In genomic region chr2:182144780-182145170, GRCh38 we compare ENCODE assay signal across 1 cellular context.
TF ChIP-seq lines count a peak whose summit lies in the region.

No MANE protein-coding gene starts in this region.

TF ChIP-seq in SK-N-SH treated with all-trans-retinoic acid at 6 μM for 48 hours, 23 proteins besides CTCF, POLR2A, EP300 and RAD21:
- TF ChIP-seq CREB5 (CRISPR knock-in tag; IDR thresholded peaks at IDR 0.05; ENCODE audit: low read depth), result no peak
- TF ChIP-seq BACH2 (CRISPR knock-in tag; IDR thresholded peaks at IDR 0.05; ENCODE audit: borderline replicate concordance), result no peak
- no peak for TF ChIP-seq ZNF70 (CRISPR knock-in tag; IDR thresholded peaks at IDR 0.05)
- TF ChIP-seq CSDC2 (CRISPR knock-in tag; IDR thresholded peaks at IDR 0.05), result no peak
- TF ChIP-seq ZFP30 (CRISPR knock-in tag; IDR thresholded peaks at IDR 0.05), result no peak
- no peak for TF ChIP-seq ZC3H10 (CRISPR knock-in tag; IDR thresholded peaks at IDR 0.05)
- TF ChIP-seq GLIS3 (CRISPR knock-in tag; IDR thresholded peaks at IDR 0.05), result no peak
- no peak for TF ChIP-seq POU6F1 (CRISPR knock-in tag; IDR thresholded peaks at IDR 0.05; ENCODE audit: borderline replicate concordance, low read depth)
- no peak for TF ChIP-seq RARB (CRISPR knock-in tag; IDR thresholded peaks at IDR 0.05)
- TF ChIP-seq PATZ1 (CRISPR knock-in tag; IDR thresholded peaks at IDR 0.05; ENCODE audit: borderline replicate concordance), result no peak
- TF ChIP-seq PPARA (CRISPR knock-in tag; IDR thresholded peaks at IDR 0.05; ENCODE audit: borderline replicate concordance), result no peak
TF ChIP-seq in SK-N-SH treated with all-trans-retinoic acid at 6 μM for 48 hours: peak in this region for 0.
